ENCODE assay signal across 25 cellular contexts in the genomic region with DNA sequence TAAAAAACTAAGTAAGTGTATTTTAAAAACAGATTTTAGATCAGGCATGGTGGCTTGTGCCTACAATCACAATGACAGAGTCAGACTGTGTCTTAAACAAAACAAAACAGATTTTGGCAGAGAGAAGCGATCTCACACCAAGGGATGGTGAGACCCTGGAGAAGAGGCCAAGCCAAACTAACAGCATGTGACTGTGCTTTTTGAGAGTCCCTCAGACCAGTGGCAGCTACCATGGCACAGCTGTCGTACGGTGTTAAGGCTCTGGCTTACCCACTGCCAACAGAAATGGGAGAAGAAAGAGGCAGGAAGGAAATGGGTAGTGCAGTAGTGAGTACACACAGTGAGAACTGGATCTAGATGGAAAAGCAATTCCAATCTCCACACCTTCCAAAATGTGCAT.
DNase-seq lines count a peak whose midpoint lies in the region; ATAC-seq and TF ChIP-seq lines count a peak whose summit lies in the region.
"Had no signal": no experiment of that assay in that cellular context is flagged by ENCODE, and none has a peak within 500 bp of the region (broad histone marks: within the 10 kb centered on the region; RNA-seq: fewer than 3 reads in every experiment).

No MANE protein-coding gene starts in this region.

- peaks cover 44% of the 10 kb centered on the region for H3K36me3 ChIP-seq in IMR-90 (ENCODE audit: control insufficient read depth, insufficient read depth, low read length)

- TF ChIP-seq CTCF in IMR-90 (conservative IDR thresholded peaks at IDR 0.05; ENCODE audit: low read depth, low read length): no peak
- TF ChIP-seq CTCF in chondrocyte (IDR thresholded peaks at IDR 0.05): no peak

- peak overlapping the region; percentile 44 for H2BK5ac ChIP-seq in IMR-90 (ENCODE audit: low read depth, low read length, poor library complexity, severe bottlenecking)

- CTCF ChIA-PET in IMR-90 (lab: Yijun Ruan, JAX): no interaction called here

- H4K5ac ChIP-seq in IMR-90 (ENCODE audit: low read depth, low read length): peak overlapping the region; percentile 4; the same call in 1 of the 2 replicates

- no peak overlapping the region for H2BK15ac ChIP-seq in IMR-90 (ENCODE audit: low read depth, low read length)

- BruUV-seq in IMR-90 (replicated peaks; lab: Mats Ljungman, UMichigan): no TSS peak

- peaks cover 7% of the 10 kb centered on the region for H3K36me3 Mint-ChIP-seq in activated naive CD8-positive, alpha-beta T cell
- H3K36me3 Mint-ChIP-seq in activated naive CD8-positive, alpha-beta T cell treated with anti-CD3 and anti-CD28 coated beads, Interleukin-2, amount 50 U/mL, for 24 hours (ENCODE audit: low read depth): peaks cover 32% of the 10 kb centered on the region
- peaks cover 33% of the 10 kb centered on the region for H3K36me3 Mint-ChIP-seq in chondrocyte (ENCODE audit: low read depth)
- H3K36me3 Mint-ChIP-seq in stimulated activated memory B cell treated with anti-CD40 and anti-IgM and Interleukin-4, amounts not matched to agents 10 μg/mL and 1 μg/mL and 100 μg/mL, for 72 hours: peaks cover 56% of the 10 kb centered on the region

- POLR2A ChIA-PET in IMR-90 (lab: Charles Lee; ENCODE audit: unreplicated experiment): no interaction called here

- no peak overlapping the region for H3K18ac ChIP-seq in IMR-90 (ENCODE audit: low read depth, low read length)

- TF ChIP-seq POLR2A in IMR-90 (IDR thresholded peaks at IDR 0.05; ENCODE audit: low read depth, low read length): no peak

- no peak overlapping the region for H2BK120ac ChIP-seq in IMR-90 (ENCODE audit: low read depth, low read length)

- peaks cover 38 to 86% of the 10 kb centered on the region in 2 experiments for H3K79me1 ChIP-seq in IMR-90 (ENCODE audit: low read depth in 1 of 2, low read length in 2 of 2)

- in situ Hi-C loops in IMR-90 (cut with MboI; ENCODE audit: low sequenced_read_pairs): loop anchor here (5.0 to 25.0 kb wide), 2 partner anchors 211 to 456 kb away; no protein-coding TSS in a partner anchor

- peak overlapping the region; percentile 47 for H3K27ac Mint-ChIP-seq in activated naive CD8-positive, alpha-beta T cell
- no peak overlapping the region for H3K27ac Mint-ChIP-seq in activated naive CD8-positive, alpha-beta T cell treated with anti-CD3 and anti-CD28 coated beads, Interleukin-2, amount 50 U/mL, for 24 hours
- peak overlapping the region; percentile 22 for H3K27ac Mint-ChIP-seq in chondrocyte (ENCODE audit: unreplicated experiment)
- H3K27ac Mint-ChIP-seq in stimulated activated memory B cell treated with anti-CD40 and anti-IgM and Interleukin-4, amounts not matched to agents 10 μg/mL and 1 μg/mL and 100 μg/mL, for 72 hours: peak overlapping the region; percentile 52

- H3K23ac ChIP-seq in IMR-90 (ENCODE audit: low read depth, low read length): peak overlapping the region; percentile 56

- H2AFZ ChIP-seq in IMR-90 (replicated peaks; ENCODE audit: low read length, poor library complexity): no peak overlapping the region

- no peak overlapping the region for H3K56ac ChIP-seq in IMR-90 (ENCODE audit: extremely low read depth, insufficient read depth, low read length)

- no peak overlapping the region; the same call in 1 of the 2 replicates for H2BK20ac ChIP-seq in IMR-90 (ENCODE audit: low read depth, low read length)

- no peak for ATAC-seq in activated naive CD8-positive, alpha-beta T cell treated with anti-CD3 and anti-CD28 coated beads, Interleukin-2, amount 50 U/mL, for 24 hours
- ATAC-seq in IMR-90 (ENCODE audit: low read depth): no peak
- no peak for ATAC-seq in stimulated activated memory B cell treated with anti-CD40 and anti-IgM and Interleukin-4, amounts not matched to agents 10 μg/mL and 1 μg/mL and 100 μg/mL, for 72 hours
- no peak for ATAC-seq in HG02798 (IDR thresholded peaks at IDR 0.05; ENCODE audit: poor library complexity, unreplicated experiment)
- ATAC-seq: left lobe of liver had no signal

- H3K4me1 Mint-ChIP-seq in activated naive CD8-positive, alpha-beta T cell (ENCODE audit: low read depth): peaks cover 22% of the 10 kb centered on the region
- H3K4me1 Mint-ChIP-seq in activated naive CD8-positive, alpha-beta T cell treated with anti-CD3 and anti-CD28 coated beads, Interleukin-2, amount 50 U/mL, for 24 hours: peaks cover 34% of the 10 kb centered on the region
- H3K4me1 Mint-ChIP-seq in chondrocyte (ENCODE audit: low read depth): peaks cover 28% of the 10 kb centered on the region
- peaks cover 57% of the 10 kb centered on the region for H3K4me1 Mint-ChIP-seq in stimulated activated memory B cell treated with anti-CD40 and anti-IgM and Interleukin-4, amounts not matched to agents 10 μg/mL and 1 μg/mL and 100 μg/mL, for 72 hours

- WGBS in IMR-90 (ENCODE audit: extremely low coverage in 2 of 2, insufficient read length in 1 of 2), 2 experiments: 80% methylated on average over 1 of the region's 3 CpGs; no CpG with 5 or more reads in 1 of the 2 experiments

- TF ChIP-seq RAD21 in IMR-90 (IDR thresholded peaks at IDR 0.05; ENCODE audit: low read length): no peak

- H4K20me1 ChIP-seq in IMR-90 (ENCODE audit: insufficient read depth, low read length): peaks cover 23% of the 10 kb centered on the region

- H2AK5ac ChIP-seq in IMR-90 (ENCODE audit: low read depth, low read length): 0 out of 2 replicates have a peak overlapping the region, but pooled peaks have one; percentile 4

- no peaks in the 10 kb centered on the region for H3K9me3 Mint-ChIP-seq in activated naive CD8-positive, alpha-beta T cell (ENCODE audit: low read depth)
- no peaks in the 10 kb centered on the region for H3K9me3 Mint-ChIP-seq in activated naive CD8-positive, alpha-beta T cell treated with anti-CD3 and anti-CD28 coated beads, Interleukin-2, amount 50 U/mL, for 24 hours
- no peaks in the 10 kb centered on the region for H3K9me3 Mint-ChIP-seq in chondrocyte (ENCODE audit: low read depth)
- H3K9me3 Mint-ChIP-seq in stimulated activated memory B cell treated with anti-CD40 and anti-IgM and Interleukin-4, amounts not matched to agents 10 μg/mL and 1 μg/mL and 100 μg/mL, for 72 hours: no peaks in the 10 kb centered on the region

- dilution Hi-C loops in IMR-90 (cut with HindIII; ENCODE audit: low sequenced_read_pairs, unreplicated experiment): no loop called here

- H3K4me3 Mint-ChIP-seq in activated naive CD8-positive, alpha-beta T cell: no peak overlapping the region
- H3K4me3 Mint-ChIP-seq in activated naive CD8-positive, alpha-beta T cell treated with anti-CD3 and anti-CD28 coated beads, Interleukin-2, amount 50 U/mL, for 24 hours: no peak overlapping the region
- H3K4me3 Mint-ChIP-seq in chondrocyte (ENCODE audit: unreplicated experiment): no peak overlapping the region
- H3K4me3 Mint-ChIP-seq in stimulated activated memory B cell treated with anti-CD40 and anti-IgM and Interleukin-4, amounts not matched to agents 10 μg/mL and 1 μg/mL and 100 μg/mL, for 72 hours: no peak overlapping the region

- H3K4me3 ChIP-seq in IMR-90 (ENCODE audit: insufficient read depth, low read depth, low read length): no peak overlapping the region
- H3K4me3 ChIP-seq: Peyer's patch had no signal

- no peak overlapping the region for H4K91ac ChIP-seq in IMR-90 (ENCODE audit: insufficient read depth, low read depth, low read length)

- peak overlapping the region in 1 of 2 experiments; percentile 28; a peak in 1 of 4 replicates for H4K8ac ChIP-seq in IMR-90 (ENCODE audit: low read depth in 2 of 2, low read length in 2 of 2)

- no peak for DNase-seq in activated naive CD8-positive, alpha-beta T cell treated with anti-CD3 and anti-CD28 coated beads, Interleukin-2, amount 50 U/mL, for 24 hours
- DNase-seq in IMR-90 (no peak), chondrocyte (ENCODE audit: low spot score) (no peak), NCI-H1105 (lab: John Stamatoyannopoulos, UW) (no peak)
- DNase-seq: activated CD8-positive, alpha-beta memory T cell treated with anti-CD3 and anti-CD28 coated beads, Interleukin-2, amount 50 U/mL, for 48 hours; activated naive CD4-positive, alpha-beta T cell; cerebellar nuclear complex; KG1; mesendoderm; MM.1S; NCI-H1417; NCI-H2029 treated with DMSO at 0.1 percent for 48 hours; NCI-H2227 treated with DMSO at 0.1 percent for 48 hours; occipital lobe; Peyer's patch; SHP77 treated with DMSO at 0.1 percent for 48 hours; small intestine; T-helper 9 cell; trophoblast cell; WERI-Rb-1 had no signal

- H3K4me2 ChIP-seq in IMR-90 (ENCODE audit: low read depth, low read length): no peak overlapping the region

- H3K4ac ChIP-seq in IMR-90 (ENCODE audit: low read depth, low read length): no peak overlapping the region; the same call in 1 of the 2 replicates

- H3K27me3 ChIP-seq in IMR-90 (ENCODE audit: control insufficient read depth, insufficient read depth, low read length): no peaks in the 10 kb centered on the region
- H3K27me3 ChIP-seq: Peyer's patch had no signal

- no peak overlapping the region for H3K27ac ChIP-seq in IMR-90 (ENCODE audit: insufficient read depth, low read length)
- H3K27ac ChIP-seq: C4-2B, Peyer's patch, WERI-Rb-1 had no signal

- H3K27me3 Mint-ChIP-seq in activated naive CD8-positive, alpha-beta T cell: no peaks in the 10 kb centered on the region
- H3K27me3 Mint-ChIP-seq in activated naive CD8-positive, alpha-beta T cell treated with anti-CD3 and anti-CD28 coated beads, Interleukin-2, amount 50 U/mL, for 24 hours: no peaks in the 10 kb centered on the region
- H3K27me3 Mint-ChIP-seq in chondrocyte (ENCODE audit: low read depth): no peaks in the 10 kb centered on the region
- H3K27me3 Mint-ChIP-seq in stimulated activated memory B cell treated with anti-CD40 and anti-IgM and Interleukin-4, amounts not matched to agents 10 μg/mL and 1 μg/mL and 100 μg/mL, for 72 hours: no peaks in the 10 kb centered on the region

- H3K4me1 ChIP-seq in IMR-90 (ENCODE audit: control insufficient read depth, insufficient read depth, low read length): peaks cover 8% of the 10 kb centered on the region

- no peaks in the 10 kb centered on the region for H3K9me3 ChIP-seq in IMR-90 (ENCODE audit: control insufficient read depth, insufficient read depth, low read length)
- H3K9me3 ChIP-seq: Peyer's patch had no signal

- H3K14ac ChIP-seq in IMR-90 (replicated peaks; ENCODE audit: low read depth, low read length): no peak overlapping the region; the same call in 1 of the 2 replicates

- intact Hi-C loops in IMR-90 (cut with micrococcal nuclease): loop anchor here (1.0 kb wide), 1 partner anchor 13 kb away; no protein-coding TSS in a partner anchor

- no peak overlapping the region for H3K9ac ChIP-seq in IMR-90 (ENCODE audit: low read depth, low read length)

- peaks cover 30% of the 10 kb centered on the region for H3K9me1 ChIP-seq in IMR-90 (ENCODE audit: insufficient read depth, low read length)

- H2AK9ac ChIP-seq in IMR-90 (replicated peaks; ENCODE audit: low read depth, low read length, poor library complexity): peak overlapping the region; percentile 34

TF ChIP-seq in IMR-90, 13 proteins besides CTCF, POLR2A, EP300 and RAD21 (continues in another document):
- TF ChIP-seq NFE2L2 (IDR thresholded peaks at IDR 0.05; ENCODE audit: low read depth, low read length) (no peak), MAFK (IDR thresholded peaks at IDR 0.05; ENCODE audit: low read depth, low read length) (no peak), RCOR1 (IDR thresholded peaks at IDR 0.05; ENCODE audit: insufficient replicate concordance, low read length) (no peak), RFX5 (IDR thresholded peaks at IDR 0.05; ENCODE audit: low read depth, low read length) (no peak)
